Comparison of ENCODE assay signal across 6 cellular contexts in the genomic region with DNA sequence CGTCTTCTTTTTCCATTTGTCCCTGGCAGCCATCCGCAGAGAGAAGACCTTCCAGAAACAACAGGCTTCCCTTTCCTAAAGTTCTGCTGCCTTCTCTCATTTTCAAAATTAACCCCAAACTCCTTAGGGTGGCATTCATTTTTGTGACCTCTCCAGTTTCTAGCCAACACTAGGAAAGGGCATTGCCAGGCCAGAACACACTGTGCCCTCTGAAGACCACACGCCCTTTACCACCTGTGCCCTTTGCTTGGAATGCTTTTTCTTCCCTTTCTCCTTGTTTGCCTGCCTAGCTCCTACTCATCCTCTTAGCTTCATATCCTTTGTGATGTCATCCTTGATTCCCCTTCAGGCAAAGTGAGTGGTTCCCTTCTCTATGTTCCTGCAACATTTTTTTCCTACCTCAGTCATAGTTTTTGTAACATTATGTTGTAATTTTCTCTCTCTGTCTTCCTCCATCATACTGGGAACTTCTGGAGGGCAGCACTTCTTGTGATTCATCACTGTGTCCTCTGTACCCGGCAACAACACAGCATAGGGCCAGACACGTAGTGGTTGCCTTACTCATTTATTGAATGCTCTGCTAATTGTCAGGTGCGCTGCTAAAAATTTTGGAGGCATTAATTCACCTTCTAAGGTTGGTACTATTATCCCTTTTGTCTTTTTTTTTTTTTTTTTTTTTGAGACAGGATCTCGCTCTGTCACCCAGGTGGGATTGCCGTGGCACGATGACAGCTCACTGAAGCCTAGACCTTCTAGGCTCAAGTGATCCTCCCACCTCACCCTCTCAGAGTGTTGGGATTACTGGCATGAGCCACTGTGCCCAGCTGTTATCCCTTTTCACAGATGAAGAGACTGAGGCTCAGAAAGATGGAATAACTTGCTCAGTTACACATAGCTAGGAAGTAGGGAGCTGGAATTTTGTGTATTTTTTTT. TPM values are rescaled to one million over a fixed set of nuclear protein-coding genes. Genes with fewer than 3 reads are reported as not detected.
DNase-seq lines count a peak whose midpoint lies in the region; ATAC-seq and TF ChIP-seq lines count a peak whose summit lies in the region.

No MANE protein-coding gene starts in this region.

- TF ChIP-seq CTCF in gastroesophageal sphincter (IDR thresholded peaks at IDR 0.05) (no peak), thyroid gland (IDR thresholded peaks at IDR 0.05) (no peak)

- H3K27me3 ChIP-seq in gastroesophageal sphincter (no peaks in the 10 kb centered on the region), thyroid gland (no peaks in the 10 kb centered on the region)

- no peaks in the 10 kb centered on the region for H3K9me3 ChIP-seq in gastroesophageal sphincter
- no peaks in the 10 kb centered on the region for H3K9me3 ChIP-seq in thyroid gland

- peak overlapping the region; percentile 62 to 88 for H3K4me3 ChIP-seq in gastroesophageal sphincter
- peak overlapping the region in 2 of 3 donors; percentile 42 to 80 for H3K4me3 ChIP-seq in thyroid gland (replicated peaks in 1 of 3)

- DNase-seq in stimulated activated naive CD8-positive, alpha-beta T cell treated with anti-CD3 and anti-CD28 coated beads, Interleukin-15, Interleukin-2, amounts not matched to agents 100 U/mL and 50 U/mL, for 24 hours: no peak
- DNase-seq in thyroid gland (no peak), inferior parietal cortex (ENCODE audit: extremely low spot score) (no peak)
- DNase-seq in stimulated activated CD4-positive, alpha-beta T cell treated with anti-CD3 and anti-CD28 coated beads, Interleukin-15, amount 100 ng/mL, for 24 hours: no peak

- peaks cover 32% of the 10 kb centered on the region for H3K36me3 Mint-ChIP-seq in stimulated activated naive CD8-positive, alpha-beta T cell treated with anti-CD3 and anti-CD28 coated beads, Interleukin-15, Interleukin-2, amounts not matched to agents 100 ng/mL and 50 ng/mL, for 24 hours (ENCODE audit: low read depth)

- peak in 1 of 2 donors; percentile 2 for TF ChIP-seq POLR2A in gastroesophageal sphincter (IDR thresholded peaks at IDR 0.05)
- no peak for TF ChIP-seq POLR2A in thyroid gland (IDR thresholded peaks at IDR 0.05)

- H3K4me1 ChIP-seq in gastroesophageal sphincter: peaks cover 0 to 39% (median 11%) of the 10 kb centered on the region in 3 donors
- H3K4me1 ChIP-seq in thyroid gland: peaks cover 19% of the 10 kb centered on the region in 2 donors

- H3K27ac ChIP-seq in gastroesophageal sphincter: peak overlapping the region; percentile 87 to 99 (median 96)
- peak overlapping the region; percentile 84 to 96 (median 88) for H3K27ac ChIP-seq in thyroid gland

- peaks cover 30% of the 10 kb centered on the region for H3K4me1 Mint-ChIP-seq in stimulated activated naive CD8-positive, alpha-beta T cell treated with anti-CD3 and anti-CD28 coated beads, Interleukin-15, Interleukin-2, amounts not matched to agents 100 ng/mL and 50 ng/mL, for 24 hours (ENCODE audit: low read depth)

- H3K36me3 ChIP-seq in gastroesophageal sphincter (peaks cover 0 to 41% of the 10 kb centered on the region in 2 donors), thyroid gland (peaks cover 31 to 36% of the 10 kb centered on the region in 2 donors)

- H3K9me3 Mint-ChIP-seq in stimulated activated naive CD8-positive, alpha-beta T cell treated with anti-CD3 and anti-CD28 coated beads, Interleukin-15, Interleukin-2, amounts not matched to agents 100 ng/mL and 50 ng/mL, for 24 hours: no peaks in the 10 kb centered on the region

- peak overlapping the region; percentile 88 for H3K27ac Mint-ChIP-seq in stimulated activated naive CD8-positive, alpha-beta T cell treated with anti-CD3 and anti-CD28 coated beads, Interleukin-15, Interleukin-2, amounts not matched to agents 100 ng/mL and 50 ng/mL, for 24 hours

- intact Hi-C loops in thyroid gland (cut with DNase I): no loop called here

- H3K27me3 Mint-ChIP-seq in stimulated activated naive CD8-positive, alpha-beta T cell treated with anti-CD3 and anti-CD28 coated beads, Interleukin-15, Interleukin-2, amounts not matched to agents 100 ng/mL and 50 ng/mL, for 24 hours: no peaks in the 10 kb centered on the region

- 13 to 33% methylated on average over 2 to 6 of the region's 9 CpGs for WGBS in gastroesophageal sphincter (ENCODE audit: low coverage in 1 of 2), 2 donors
- 62 to 64% methylated on average over 9 of the region's 9 CpGs for WGBS in thyroid gland, 2 donors

- no peak for ATAC-seq in stimulated activated naive CD8-positive, alpha-beta T cell treated with anti-CD3 and anti-CD28 coated beads, Interleukin-15, Interleukin-2, amounts not matched to agents 100 U/mL and 50 U/mL, for 24 hours
- peak; percentile 45 for ATAC-seq in gastroesophageal sphincter

- TF ChIP-seq EP300 in gastroesophageal sphincter (IDR thresholded peaks at IDR 0.05): no peak

- peak overlapping the region; percentile 89 for H3K4me3 Mint-ChIP-seq in stimulated activated naive CD8-positive, alpha-beta T cell treated with anti-CD3 and anti-CD28 coated beads, Interleukin-15, Interleukin-2, amounts not matched to agents 100 ng/mL and 50 ng/mL, for 24 hours

RNA-seq across cellular contexts. Expression of a gene that starts 1.0 kb away (rescaled TPM):
- total RNA-seq in gastroesophageal sphincter (10 to 100 TPM; 65.6 to 81.4 (median 72.3) TPM), thyroid gland (100 to 1,000 TPM in 3 of 4 donors, 10 to 100 TPM in 1; 90.0 to 121 (median 113) TPM)

RNA-seq across cellular contexts. Expression of a gene that starts 10.3 kb away (rescaled TPM):
- total RNA-seq in gastroesophageal sphincter: 10 to 100 TPM; 26.5 to 70.2 (median 39.8) TPM
- total RNA-seq in thyroid gland: 10 to 100 TPM; 30.1 to 52.0 (median 40.5) TPM

RNA-seq across cellular contexts. Expression of a gene that starts 17.0 kb away (rescaled TPM):
- 1 to 10 TPM in 1 of 4 donors, not detected in 3; 4.1 TPM for total RNA-seq in gastroesophageal sphincter
- 10 to 100 TPM; 42.1 to 89.9 (median 72.8) TPM for total RNA-seq in thyroid gland

RNA-seq across cellular contexts. Expression of a gene that starts 23.9 kb away (rescaled TPM):
- total RNA-seq in gastroesophageal sphincter: 100 to 1,000 TPM in 3 of 4 donors, 10 to 100 TPM in 1; 93.6 to 119 (median 107) TPM
- 100 to 1,000 TPM in 2 of 4 donors, 10 to 100 TPM in 2; 58.7 to 145 (median 104) TPM for total RNA-seq in thyroid gland

RNA-seq across cellular contexts. Expression of a gene that starts 29.7 kb away (rescaled TPM):
- total RNA-seq in gastroesophageal sphincter (1 to 10 TPM in 3 of 4 donors, under 1 TPM in 1; 0.25 to 4.4 (median 2.6) TPM), thyroid gland (1 to 10 TPM in 3 of 4 donors, under 1 TPM in 1; 0.93 to 1.9 (median 1.6) TPM)

Comparison
In these comparisons a context has a peak if more than half of its experiments do, and no peak if none do; other contexts are left out.
1. RNA of a gene that starts 17.0 kb away (total RNA-seq): 42.1 to 89.9 TPM in thyroid gland; 4.1 TPM in gastroesophageal sphincter; every median in the first group is over 4 times any median in the second.